2 cellular contexts compared by ENCODE assay signal in the genomic region with DNA sequence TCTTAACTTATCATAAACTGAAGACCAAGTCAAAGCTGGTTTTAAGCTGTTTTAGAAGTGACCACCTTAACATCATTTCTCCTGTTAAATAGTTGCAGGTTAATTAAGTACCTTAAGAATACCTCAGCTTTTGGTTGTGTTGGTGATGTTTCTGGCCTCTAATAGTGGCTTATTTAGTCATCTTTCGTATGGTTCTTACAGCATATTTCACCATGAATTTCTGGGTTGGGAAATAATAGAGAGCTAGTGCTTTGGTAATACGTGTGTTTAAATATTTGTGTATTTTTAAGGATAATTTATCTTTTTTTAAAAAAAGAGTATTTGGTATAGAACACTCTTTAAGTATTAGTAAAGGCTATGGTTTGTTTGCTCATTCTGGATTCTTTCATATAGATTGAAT.
TF ChIP-seq lines count a peak whose summit lies in the region.

No MANE protein-coding gene starts in this region.

TF ChIP-seq in HepG2, 621 proteins besides CTCF, POLR2A, EP300 and RAD21:
- TF ChIP-seq ZNF337 (CRISPR knock-in tag; IDR thresholded peaks at IDR 0.05; ENCODE audit: borderline replicate concordance, low read depth) (no peak), HES4 (CRISPR knock-in tag; IDR thresholded peaks at IDR 0.05; ENCODE audit: borderline replicate concordance) (no peak), RFX3 (CRISPR knock-in tag; IDR thresholded peaks at IDR 0.05) (no peak), ATM (IDR thresholded peaks at IDR 0.05; ENCODE audit: borderline replicate concordance) (no peak), ZNF543 (CRISPR knock-in tag; IDR thresholded peaks at IDR 0.05) (no peak), FOXA3 (CRISPR knock-in tag; IDR thresholded peaks at IDR 0.05) (no peak), IKZF4 (CRISPR knock-in tag; IDR thresholded peaks at IDR 0.05; ENCODE audit: borderline replicate concordance, low read depth, not compliant biosample characterization) (no peak), ZNF550 (CRISPR knock-in tag; IDR thresholded peaks at IDR 0.05; ENCODE audit: borderline replicate concordance) (no peak)
- TF ChIP-seq, protein P1, sequence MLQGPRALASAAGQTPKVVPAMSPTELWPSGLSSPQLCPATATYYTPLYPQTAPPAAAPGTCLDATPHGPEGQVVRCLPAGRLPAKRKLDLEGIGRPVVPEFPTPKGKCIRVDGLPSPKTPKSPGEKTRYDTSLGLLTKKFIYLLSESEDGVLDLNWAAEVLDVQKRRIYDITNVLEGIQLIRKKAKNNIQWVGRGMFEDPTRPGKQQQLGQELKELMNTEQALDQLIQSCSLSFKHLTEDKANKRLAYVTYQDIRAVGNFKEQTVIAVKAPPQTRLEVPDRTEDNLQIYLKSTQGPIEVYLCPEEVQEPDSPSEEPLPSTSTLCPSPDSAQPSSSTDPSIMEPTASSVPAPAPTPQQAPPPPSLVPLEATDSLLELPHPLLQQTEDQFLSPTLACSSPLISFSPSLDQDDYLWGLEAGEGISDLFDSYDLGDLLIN (CRISPR knock-in tag; IDR thresholded peaks at IDR 0.05; ENCODE audit: borderline replicate concordance) = no peak
- TF ChIP-seq, protein P2, sequence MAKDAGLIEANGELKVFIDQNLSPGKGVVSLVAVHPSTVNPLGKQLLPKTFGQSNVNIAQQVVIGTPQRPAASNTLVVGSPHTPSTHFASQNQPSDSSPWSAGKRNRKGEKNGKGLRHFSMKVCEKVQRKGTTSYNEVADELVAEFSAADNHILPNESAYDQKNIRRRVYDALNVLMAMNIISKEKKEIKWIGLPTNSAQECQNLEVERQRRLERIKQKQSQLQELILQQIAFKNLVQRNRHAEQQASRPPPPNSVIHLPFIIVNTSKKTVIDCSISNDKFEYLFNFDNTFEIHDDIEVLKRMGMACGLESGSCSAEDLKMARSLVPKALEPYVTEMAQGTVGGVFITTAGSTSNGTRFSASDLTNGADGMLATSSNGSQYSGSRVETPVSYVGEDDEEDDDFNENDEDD (CRISPR knock-in tag; IDR thresholded peaks at IDR 0.05; ENCODE audit: borderline replicate concordance) = no peak
- TF ChIP-seq, protein P3, sequence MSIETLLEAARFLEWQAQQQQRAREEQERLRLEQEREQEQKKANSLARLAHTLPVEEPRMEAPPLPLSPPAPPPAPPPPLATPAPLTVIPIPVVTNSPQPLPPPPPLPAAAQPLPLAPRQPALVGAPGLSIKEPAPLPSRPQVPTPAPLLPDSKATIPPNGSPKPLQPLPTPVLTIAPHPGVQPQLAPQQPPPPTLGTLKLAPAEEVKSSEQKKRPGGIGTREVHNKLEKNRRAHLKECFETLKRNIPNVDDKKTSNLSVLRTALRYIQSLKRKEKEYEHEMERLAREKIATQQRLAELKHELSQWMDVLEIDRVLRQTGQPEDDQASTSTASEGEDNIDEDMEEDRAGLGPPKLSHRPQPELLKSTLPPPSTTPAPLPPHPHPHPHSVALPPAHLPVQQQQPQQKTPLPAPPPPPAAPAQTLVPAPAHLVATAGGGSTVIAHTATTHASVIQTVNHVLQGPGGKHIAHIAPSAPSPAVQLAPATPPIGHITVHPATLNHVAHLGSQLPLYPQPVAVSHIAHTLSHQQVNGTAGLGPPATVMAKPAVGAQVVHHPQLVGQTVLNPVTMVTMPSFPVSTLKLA (IDR thresholded peaks at IDR 0.05) = no peak

TF ChIP-seq in GM12878, 131 proteins besides CTCF, POLR2A, EP300 and RAD21:
- TF ChIP-seq SMAD1 (IDR thresholded peaks at IDR 0.05; ENCODE audit: low read depth, partially characterized antibody) (no peak), ZNF384 (IDR thresholded peaks at IDR 0.05; ENCODE audit: borderline replicate concordance, low read depth, low read length) (no peak), CREB1 (IDR thresholded peaks at IDR 0.05; ENCODE audit: low read depth) (no peak), RAD51 (IDR thresholded peaks at IDR 0.05) (no peak), POLR2AphosphoS5 (IDR thresholded peaks at IDR 0.05; ENCODE audit: low read length) (no peak), ZNF207 (IDR thresholded peaks at IDR 0.05; ENCODE audit: borderline replicate concordance) (no peak)
- TF ChIP-seq, protein P4, sequence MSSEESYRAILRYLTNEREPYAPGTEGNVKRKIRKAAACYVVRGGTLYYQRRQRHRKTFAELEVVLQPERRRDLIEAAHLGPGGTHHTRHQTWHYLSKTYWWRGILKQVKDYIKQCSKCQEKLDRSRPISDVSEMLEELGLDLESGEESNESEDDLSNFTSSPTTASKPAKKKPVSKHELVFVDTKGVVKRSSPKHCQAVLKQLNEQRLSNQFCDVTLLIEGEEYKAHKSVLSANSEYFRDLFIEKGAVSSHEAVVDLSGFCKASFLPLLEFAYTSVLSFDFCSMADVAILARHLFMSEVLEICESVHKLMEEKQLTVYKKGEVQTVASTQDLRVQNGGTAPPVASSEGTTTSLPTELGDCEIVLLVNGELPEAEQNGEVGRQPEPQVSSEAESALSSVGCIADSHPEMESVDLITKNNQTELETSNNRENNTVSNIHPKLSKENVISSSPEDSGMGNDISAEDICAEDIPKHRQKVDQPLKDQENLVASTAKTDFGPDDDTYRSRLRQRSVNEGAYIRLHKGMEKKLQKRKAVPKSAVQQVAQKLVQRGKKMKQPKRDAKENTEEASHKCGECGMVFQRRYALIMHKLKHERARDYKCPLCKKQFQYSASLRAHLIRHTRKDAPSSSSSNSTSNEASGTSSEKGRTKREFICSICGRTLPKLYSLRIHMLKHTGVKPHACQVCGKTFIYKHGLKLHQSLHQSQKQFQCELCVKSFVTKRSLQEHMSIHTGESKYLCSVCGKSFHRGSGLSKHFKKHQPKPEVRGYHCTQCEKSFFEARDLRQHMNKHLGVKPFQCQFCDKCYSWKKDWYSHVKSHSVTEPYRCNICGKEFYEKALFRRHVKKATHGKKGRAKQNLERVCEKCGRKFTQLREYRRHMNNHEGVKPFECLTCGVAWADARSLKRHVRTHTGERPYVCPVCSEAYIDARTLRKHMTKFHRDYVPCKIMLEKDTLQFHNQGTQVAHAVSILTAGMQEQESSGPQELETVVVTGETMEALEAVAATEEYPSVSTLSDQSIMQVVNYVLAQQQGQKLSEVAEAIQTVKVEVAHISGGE (CRISPR knock-in tag; IDR thresholded peaks at IDR 0.05) = no peak
